13 cellular contexts compared by ENCODE assay signal in genomic region chr16:86682219-86682904, GRCh38.
"Had no signal": no experiment of that assay in that cellular context is flagged by ENCODE, and none has a peak within 500 bp of the region (broad histone marks: within the 10 kb centered on the region; RNA-seq: fewer than 3 reads in every experiment).

No MANE protein-coding gene starts in this region.

- H3K9me3 ChIP-seq: body of pancreas, ovary had no signal

- DNase-seq: activated B cell treated with CpG ODN at 0.5 μM for 24 hours; activated CD4-positive, alpha-beta T cell treated with anti-CD3 and anti-CD28 coated beads for 48 hours; activated CD8-positive, alpha-beta T cell treated with anti-CD3 and anti-CD28 coated beads for 36 hours; activated effector memory CD4-positive, alpha-beta T cell treated with Interleukin-2 at 50 U/mL for 16 hours; activated T-cell treated with anti-CD3 and anti-CD28 coated beads, Interleukin-2, amount 50 U/mL, for 4 hours; body of pancreas; ovary; stimulated activated CD4-positive, alpha-beta T cell treated with anti-CD3 and anti-CD28 coated beads, Interleukin-4, amount 100 ng/mL, for 4 hours; stimulated activated naive CD8-positive, alpha-beta T cell treated with anti-CD3 and anti-CD28 coated beads, Interleukin-15, Interleukin-2, amounts not matched to agents 100 U/mL and 50 U/mL, for 24 hours; T-helper 2 cell; upper lobe of left lung had no signal

- H3K27me3 ChIP-seq: body of pancreas, ovary, upper lobe of left lung had no signal

- H3K4me3 ChIP-seq: body of pancreas, lung, ovary, upper lobe of left lung had no signal

- H3K36me3 ChIP-seq: ovary, upper lobe of left lung had no signal

- H3K4me1 ChIP-seq: body of pancreas, upper lobe of left lung had no signal

- ATAC-seq: activated CD8-positive, alpha-beta T cell treated with anti-CD3 and anti-CD28 coated beads for 36 hours; activated naive CD4-positive, alpha-beta T cell treated with anti-CD3 and anti-CD28 coated beads, Interleukin-2, amount 50 U/mL, for 72 hours; activated T-cell treated with anti-CD3 and anti-CD28 coated beads, Interleukin-2, amount 50 U/mL, for 4 hours; body of pancreas; stimulated activated naive CD8-positive, alpha-beta T cell treated with anti-CD3 and anti-CD28 coated beads, Interleukin-15, Interleukin-2, amounts not matched to agents 100 U/mL and 50 U/mL, for 24 hours had no signal

- H3K27ac ChIP-seq: body of pancreas, ovary had no signal
